ENCODE assay signal across 17 cellular contexts in genomic region chr11:120900642-120901041, GRCh38.
"Had no signal": no experiment of that assay in that cellular context is flagged by ENCODE, and none has a peak within 500 bp of the region (broad histone marks: within the 10 kb centered on the region; RNA-seq: fewer than 3 reads in every experiment).

No MANE protein-coding gene starts in this region.

- H3K27ac ChIP-seq: ascending aorta, gastroesophageal sphincter, heart right ventricle, lower lobe of right lung, ovary, sigmoid colon, thyroid gland had no signal

- H3K27ac Mint-ChIP-seq: activated T-helper 17 cell treated with anti-CD3 and anti-CD28 coated beads, Interleukin-2, amount 50 U/mL, for 72 hours; mesothelial cell of epicardium; stimulated activated memory B cell treated with anti-CD40 and anti-IgM and Interleukin-4, amounts not matched to agents 10 μg/mL and 1 μg/mL and 100 μg/mL, for 72 hours had no signal

- H3K9me3 Mint-ChIP-seq: activated T-helper 17 cell treated with anti-CD3 and anti-CD28 coated beads, Interleukin-2, amount 50 U/mL, for 72 hours; mesothelial cell of epicardium; stimulated activated memory B cell treated with anti-CD40 and anti-IgM and Interleukin-4, amounts not matched to agents 10 μg/mL and 1 μg/mL and 100 μg/mL, for 72 hours had no signal

- H3K4me1 Mint-ChIP-seq: activated T-helper 17 cell treated with anti-CD3 and anti-CD28 coated beads, Interleukin-2, amount 50 U/mL, for 72 hours; stimulated activated memory B cell treated with anti-CD40 and anti-IgM and Interleukin-4, amounts not matched to agents 10 μg/mL and 1 μg/mL and 100 μg/mL, for 72 hours had no signal

- H3K4me3 Mint-ChIP-seq: activated T-helper 17 cell treated with anti-CD3 and anti-CD28 coated beads, Interleukin-2, amount 50 U/mL, for 72 hours; mesothelial cell of epicardium; stimulated activated memory B cell treated with anti-CD40 and anti-IgM and Interleukin-4, amounts not matched to agents 10 μg/mL and 1 μg/mL and 100 μg/mL, for 72 hours had no signal

- H3K4me1 ChIP-seq: ascending aorta, gastroesophageal sphincter, heart right ventricle, lower lobe of right lung, sigmoid colon, thyroid gland had no signal

- H3K27me3 ChIP-seq: ascending aorta, ovary, sigmoid colon, thyroid gland had no signal

- H3K36me3 ChIP-seq: ascending aorta, gastroesophageal sphincter, heart right ventricle, lower lobe of right lung, ovary, sigmoid colon, thyroid gland had no signal

- H3K4me3 ChIP-seq: ascending aorta, gastroesophageal sphincter, heart right ventricle, lower lobe of right lung, ovary, sigmoid colon, thyroid gland had no signal

- H3K9me3 ChIP-seq: ascending aorta, gastroesophageal sphincter, heart right ventricle, lower lobe of right lung, ovary, sigmoid colon, thyroid gland had no signal

- FAIRE-seq: urothelium cell line had no signal

- H3K36me3 Mint-ChIP-seq: mesothelial cell of epicardium; stimulated activated memory B cell treated with anti-CD40 and anti-IgM and Interleukin-4, amounts not matched to agents 10 μg/mL and 1 μg/mL and 100 μg/mL, for 72 hours had no signal

- DNase-seq: activated CD4-positive, alpha-beta T cell treated with anti-CD3 and anti-CD28 coated beads for 1 hour; activated CD4-positive, alpha-beta T cell treated with anti-CD3 and anti-CD28 coated beads, Interleukin-2, amount 50 U/mL, for 4 hours; activated naive CD4-positive, alpha-beta T cell treated with Interleukin-2 at 50 U/mL for 16 hours; activated T-cell treated with anti-CD3 and anti-CD28 coated beads for 4 hours; heart right ventricle; kidney glomerular epithelial cell; lower lobe of right lung; ovary; sigmoid colon; T-helper 9 cell; thyroid gland had no signal
